8 cellular contexts compared by ENCODE assay signal in the genomic region with DNA sequence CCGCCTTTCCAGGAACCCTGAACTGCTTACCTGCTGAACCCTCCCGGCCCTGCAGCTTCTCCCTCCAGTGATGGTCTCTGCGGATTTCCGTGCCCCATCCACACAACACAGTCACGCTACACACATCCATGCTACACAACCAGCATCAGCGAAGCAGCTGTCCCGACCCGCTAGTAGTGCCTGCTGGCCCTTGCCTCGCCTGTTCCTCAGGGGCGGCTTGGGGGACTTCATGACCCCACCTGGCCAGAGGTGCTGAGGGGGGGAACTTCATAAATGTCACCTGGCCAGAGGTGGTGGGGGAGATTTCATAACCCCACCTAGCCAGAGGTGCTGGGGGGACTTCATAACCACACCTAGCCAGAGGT. TPM values are rescaled to one million over a fixed set of nuclear protein-coding genes. Genes with fewer than 3 reads are reported as not detected.
DNase-seq lines count a peak whose midpoint lies in the region; ATAC-seq, FAIRE-seq and TF ChIP-seq lines count a peak whose summit lies in the region.

No MANE protein-coding gene starts in this region.

- peaks cover 9% of the 10 kb centered on the region for H3K4me1 ChIP-seq in mononuclear cell (ENCODE audit: insufficient read depth, low read length)

- peak; percentile 12 for ATAC-seq in GM18868 (IDR thresholded peaks at IDR 0.05; ENCODE audit: unreplicated experiment)
- ATAC-seq in HG03097 (IDR thresholded peaks at IDR 0.05; ENCODE audit: low FRiP score, unreplicated experiment), result no peak
- no peak for ATAC-seq in HG02981 (IDR thresholded peaks at IDR 0.05; ENCODE audit: unreplicated experiment)

- peak overlapping the region; percentile 91 for H3K27ac ChIP-seq in HL-60 (replicated peaks)
- peak overlapping the region; percentile 64 for H3K27ac ChIP-seq in caudate nucleus (ENCODE audit: low read depth, low read length)

- H3K4me3 ChIP-seq in HL-60 (replicated peaks; ENCODE audit: insufficient read depth, low read length) (peak overlapping the region; percentile 66), mononuclear cell (ENCODE audit: low read length) (peak overlapping the region; percentile 71)

- H3K27me3 ChIP-seq in HL-60 (ENCODE audit: insufficient read depth, poor library complexity, severe bottlenecking), result no peaks in the 10 kb centered on the region
- no peaks in the 10 kb centered on the region for H3K27me3 ChIP-seq in mononuclear cell (ENCODE audit: insufficient read depth, low read length)

- H3K9me3 ChIP-seq in mononuclear cell (ENCODE audit: low read depth, low read length), result no peaks in the 10 kb centered on the region

- DNase-seq in HL-60 (ENCODE audit: low read depth in 1 of 2, low spot score in 1 of 2) (no peak), caudate nucleus (lab: John Stamatoyannopoulos, UW) (peak in 3 of 61 donors; percentile 11 to 48 (median 38)), activated gamma-delta T cell (lab: John Stamatoyannopoulos, UW) (no peak), RCC 7860 (ENCODE audit: low spot score) (no peak)

- FAIRE-seq in RCC 7860 (lab: Jason Lieb, UNC), result no peak

- TF ChIP-seq CTCF in HL-60 (IDR thresholded peaks at IDR 0.05; ENCODE audit: insufficient read depth, low read length), result no peak

RNA-seq across cellular contexts. Expression of gene TUBGCP5, which starts 0.5 kb away (rescaled TPM):
- 37.5 TPM for total RNA-seq in mononuclear cell

RNA-seq across cellular contexts. Expression of gene CYFIP1, which starts 59.7 kb away (rescaled TPM):
- total RNA-seq in mononuclear cell, result 12.9 TPM
